Comparison of ENCODE assay signal across 34 cellular contexts in genomic region chr13:98984118-98984517, GRCh38. TPM values are rescaled to one million over a fixed set of nuclear protein-coding genes. Genes with fewer than 3 reads are reported as not detected.
A peak's percentile ranks its signal among the peaks of the same experiment; 100 is the strongest.
DNase-seq lines count a peak whose midpoint lies in the region; ATAC-seq, FAIRE-seq and TF ChIP-seq lines count a peak whose summit lies in the region.
"Had no signal": no experiment of that assay in that cellular context is flagged by ENCODE, and none has a peak within 500 bp of the region (broad histone marks: within the 10 kb centered on the region; RNA-seq: fewer than 3 reads in every experiment).

No MANE protein-coding gene starts in this region.

- TF ChIP-seq CTCF in LNCaP clone FGC (IDR thresholded peaks at IDR 0.05; ENCODE audit: control insufficient read depth, extremely low read depth, insufficient read depth) (no peak), endothelial cell (IDR thresholded peaks at IDR 0.05; ENCODE audit: unreplicated experiment) (no peak), prostate gland (IDR thresholded peaks at IDR 0.05) (no peak), kidney (IDR thresholded peaks at IDR 0.05; ENCODE audit: borderline replicate concordance, extremely low read depth, insufficient read depth) (no peak)

- no peaks in the 10 kb centered on the region for H3K27me3 Mint-ChIP-seq in activated naive CD4-positive, alpha-beta T cell treated with anti-CD3 and anti-CD28 coated beads, Interleukin-2, amount 50 U/mL, for 24 hours
- H3K27me3 Mint-ChIP-seq in endothelial cell (ENCODE audit: unreplicated experiment), result no peaks in the 10 kb centered on the region
- H3K27me3 Mint-ChIP-seq: activated CD4-positive, alpha-beta memory T cell treated with anti-CD3 and anti-CD28 coated beads for 36 hours; activated naive CD8-positive, alpha-beta T cell treated with anti-CD3 and anti-CD28 coated beads, Interleukin-2, amount 10 ng/mL, durations not matched to agents 7 days and 5 days had no signal

- H3K36me3 ChIP-seq in prostate gland, result no peaks in the 10 kb centered on the region
- H3K36me3 ChIP-seq in kidney (ENCODE audit: control insufficient read depth in 1 of 2, insufficient read depth in 2 of 2, low read length in 2 of 2), result no peaks in the 10 kb centered on the region
- H3K36me3 ChIP-seq: BLaER1 treated with 17β-estradiol and CSF1 and Interleukin-3, amounts not matched to agents 10 nM and 100 nM; cardiac muscle cell; left lung; neural progenitor cell; pancreas; upper lobe of right lung had no signal

- H3K9me3 ChIP-seq in prostate gland (no peaks in the 10 kb centered on the region), kidney (ENCODE audit: control insufficient read depth in 1 of 2, low read length in 2 of 2) (no peaks in the 10 kb centered on the region)
- H3K9me3 ChIP-seq: BLaER1 treated with 17β-estradiol and CSF1 and Interleukin-3, amounts not matched to agents 10 nM and 100 nM; left lung; pancreas; upper lobe of right lung had no signal

- peaks cover 5% of the 10 kb centered on the region for H3K36me3 Mint-ChIP-seq in activated naive CD4-positive, alpha-beta T cell treated with anti-CD3 and anti-CD28 coated beads, Interleukin-2, amount 50 U/mL, for 24 hours
- H3K36me3 Mint-ChIP-seq in endothelial cell (ENCODE audit: low read depth, unreplicated experiment), result no peaks in the 10 kb centered on the region
- H3K36me3 Mint-ChIP-seq: activated CD4-positive, alpha-beta memory T cell treated with anti-CD3 and anti-CD28 coated beads for 36 hours; neural progenitor cell had no signal

- ATAC-seq in GM18498 (IDR thresholded peaks at IDR 0.05; ENCODE audit: unreplicated experiment), result no peak
- ATAC-seq: left lung, right cardiac atrium, upper lobe of right lung had no signal

- TF ChIP-seq POLR2A in prostate gland (IDR thresholded peaks at IDR 0.05), result no peak

- peak overlapping the region; percentile 23 for H3K27ac Mint-ChIP-seq in activated naive CD4-positive, alpha-beta T cell treated with anti-CD3 and anti-CD28 coated beads, Interleukin-2, amount 50 U/mL, for 24 hours
- peak overlapping the region; percentile 71 for H3K27ac Mint-ChIP-seq in endothelial cell (ENCODE audit: unreplicated experiment)
- H3K27ac Mint-ChIP-seq: activated CD4-positive, alpha-beta memory T cell treated with anti-CD3 and anti-CD28 coated beads for 36 hours; activated naive CD8-positive, alpha-beta T cell treated with anti-CD3 and anti-CD28 coated beads, Interleukin-2, amount 10 ng/mL, durations not matched to agents 7 days and 5 days; neural progenitor cell had no signal

- H3K4me1 Mint-ChIP-seq in activated naive CD4-positive, alpha-beta T cell treated with anti-CD3 and anti-CD28 coated beads, Interleukin-2, amount 50 U/mL, for 24 hours, result peaks cover 84% of the 10 kb centered on the region
- H3K4me1 Mint-ChIP-seq in endothelial cell (ENCODE audit: unreplicated experiment), result peaks cover 87% of the 10 kb centered on the region

- DNase-seq in activated naive CD4-positive, alpha-beta T cell (lab: John Stamatoyannopoulos, UW), result no peak
- DNase-seq in LNCaP clone FGC (ENCODE audit: low read depth) (peak; percentile 92), endothelial cell (ENCODE audit: low spot score) (no peak), prostate gland (ENCODE audit: low spot score) (peak; percentile 32), glomerular visceral epithelial cell (ENCODE audit: extremely low spot score) (no peak), kidney (no peak)
- DNase-seq: activated CD4-positive, alpha-beta memory T cell treated with anti-CD3 and anti-CD28 coated beads for 36 hours; activated CD4-positive, CD25-positive, alpha-beta regulatory T cell treated with anti-CD3 and anti-CD28 coated beads, Interleukin-2, amount 50 U/mL, for 72 hours; activated naive CD8-positive, alpha-beta T cell treated with anti-CD3 and anti-CD28 coated beads, Interleukin-2, amount 10 ng/mL, durations not matched to agents 7 days and 5 days; aorta; COR-L47; effector CD4-positive, alpha-beta T cell; glutamatergic neuron; GOT3; left lung; mesenchymal stem cell; MM.1S; NCI-H2081 treated with DMSO at 0.1 percent for 48 hours; NCI-H82; pancreas; right cardiac atrium; stimulated activated CD4-positive, alpha-beta T cell treated with anti-CD3 and anti-CD28 coated beads, Interleukin-1b, Interleukin-23, amount 100 ng/mL, for 48 hours; stimulated activated naive CD8-positive, alpha-beta T cell treated with anti-CD3 and anti-CD28 coated beads, Interleukin-15, Interleukin-2, amounts not matched to agents 100 U/mL and 50 U/mL, for 24 hours; upper lobe of right lung had no signal

- FAIRE-seq in kidney (lab: Jason Lieb, UNC), result no peak
- FAIRE-seq: colon, pancreas, TTC549 had no signal

- no peak overlapping the region for H3K4me3 Mint-ChIP-seq in activated naive CD4-positive, alpha-beta T cell treated with anti-CD3 and anti-CD28 coated beads, Interleukin-2, amount 50 U/mL, for 24 hours
- H3K4me3 Mint-ChIP-seq in endothelial cell (ENCODE audit: unreplicated experiment), result no peak overlapping the region
- H3K4me3 Mint-ChIP-seq: activated CD4-positive, alpha-beta memory T cell treated with anti-CD3 and anti-CD28 coated beads for 36 hours; activated naive CD8-positive, alpha-beta T cell treated with anti-CD3 and anti-CD28 coated beads, Interleukin-2, amount 10 ng/mL, durations not matched to agents 7 days and 5 days; neural progenitor cell had no signal

- no peaks in the 10 kb centered on the region for H3K27me3 ChIP-seq in prostate gland (replicated peaks; ENCODE audit: insufficient read depth)
- H3K27me3 ChIP-seq: BLaER1 treated with 17β-estradiol and CSF1 and Interleukin-3, amounts not matched to agents 10 nM and 100 nM; cardiac muscle cell; left lung; neural progenitor cell; pancreas; upper lobe of right lung had no signal

- WGBS in prostate gland, result 61% methylated on average over 2 of the region's 2 CpGs

- intact Hi-C loops in prostate gland (cut with DNase I), result no loop called here
- intact Hi-C loops in kidney (cut with DNase I), result no loop called here

- H3K4me3 ChIP-seq in LNCaP clone FGC (ENCODE audit: low read depth, low read length), result no peak overlapping the region
- no peak overlapping the region for H3K4me3 ChIP-seq in prostate gland
- H3K4me3 ChIP-seq in kidney (ENCODE audit: low read length in 2 of 2), result no peak overlapping the region
- H3K4me3 ChIP-seq: BLaER1 treated with 17β-estradiol and CSF1 and Interleukin-3, amounts not matched to agents 10 nM and 100 nM; cardiac muscle cell; left lung; neural progenitor cell; pancreas; SK-N-MC; upper lobe of right lung had no signal

- H3K9ac ChIP-seq in kidney (ENCODE audit: low read length in 2 of 2), result no peak overlapping the region
- H3K9ac ChIP-seq: BLaER1 treated with 17β-estradiol and CSF1 and Interleukin-3, amounts not matched to agents 10 nM and 100 nM; KMS-11; neural progenitor cell had no signal

- H3K27ac ChIP-seq in prostate gland (peak overlapping the region in 1 of 2 donors; percentile 30), kidney (ENCODE audit: low read depth in 2 of 2, low read length in 2 of 2) (no peak overlapping the region)
- H3K27ac ChIP-seq: BLaER1 treated with 17β-estradiol and CSF1 and Interleukin-3, amounts not matched to agents 10 nM and 100 nM; cardiac muscle cell; KMS-11; left lung; neural progenitor cell; pancreas; RWPE1; SK-N-MC; upper lobe of right lung had no signal

- H3K4me1 ChIP-seq in prostate gland (replicated peaks), result no peaks in the 10 kb centered on the region
- peaks cover 7 to 8% of the 10 kb centered on the region in 2 donors for H3K4me1 ChIP-seq in kidney (ENCODE audit: control insufficient read depth in 1 of 2, insufficient read depth in 1 of 2, low read depth in 1 of 2, low read length in 2 of 2)
- H3K4me1 ChIP-seq: pancreas had no signal

- peaks cover 4% of the 10 kb centered on the region for H3K9me3 Mint-ChIP-seq in activated naive CD4-positive, alpha-beta T cell treated with anti-CD3 and anti-CD28 coated beads, Interleukin-2, amount 50 U/mL, for 24 hours
- H3K9me3 Mint-ChIP-seq in endothelial cell (ENCODE audit: unreplicated experiment), result no peaks in the 10 kb centered on the region
- H3K9me3 Mint-ChIP-seq: activated CD4-positive, alpha-beta memory T cell treated with anti-CD3 and anti-CD28 coated beads for 36 hours; activated naive CD8-positive, alpha-beta T cell treated with anti-CD3 and anti-CD28 coated beads, Interleukin-2, amount 10 ng/mL, durations not matched to agents 7 days and 5 days; neural progenitor cell had no signal

RNA-seq across cellular contexts. Expression of gene DOCK9, which starts 6.3 kb away (rescaled TPM):
- 339 TPM for total RNA-seq in endothelial cell (ENCODE audit: unreplicated experiment)
- 100 to 1,000 TPM; 107 to 117 TPM for total RNA-seq in prostate gland
- 125 TPM for total RNA-seq in kidney
- 14.0 TPM for polyA plus RNA-seq in kidney (ENCODE audit: insufficient read depth, low read depth, low replicate concordance)

Comparison
In these comparisons a context has a peak if more than half of its experiments do, and no peak if none do; other contexts are left out.
1. DNase-seq: peak in LNCaP clone FGC (single experiment) and prostate gland (single experiment); none in activated naive CD4-positive, alpha-beta T cell (0 of 4), endothelial cell (single experiment), glomerular visceral epithelial cell (single experiment) and kidney (single experiment).